In the genomic region with DNA sequence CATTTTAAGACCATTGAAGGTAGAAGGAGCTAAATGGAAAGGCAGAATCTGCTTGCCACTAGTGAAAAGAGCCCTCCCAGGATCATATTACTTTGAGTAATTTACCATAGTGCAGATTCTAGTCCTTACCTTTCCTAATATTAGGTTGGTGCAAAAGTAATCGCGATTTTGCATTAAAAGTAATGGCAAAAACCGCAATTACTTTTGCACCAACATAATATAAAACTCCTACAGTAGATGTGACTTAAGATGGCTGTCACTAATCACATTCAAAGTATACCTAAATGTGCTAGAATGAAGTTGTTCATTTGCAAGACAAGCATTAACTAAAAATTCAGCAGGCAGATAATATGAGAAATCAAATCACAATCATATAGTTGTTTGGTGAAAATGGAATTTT, we compare ENCODE assay signal across 1 cellular context.
A peak's percentile ranks its signal among the peaks of the same experiment; 100 is the strongest.
TF ChIP-seq lines count a peak whose summit lies in the region.

No MANE protein-coding gene starts in this region.

TF ChIP-seq in K562, 482 proteins besides CTCF, POLR2A, EP300 and RAD21 (continued from another document):
- TF ChIP-seq, protein P1, sequence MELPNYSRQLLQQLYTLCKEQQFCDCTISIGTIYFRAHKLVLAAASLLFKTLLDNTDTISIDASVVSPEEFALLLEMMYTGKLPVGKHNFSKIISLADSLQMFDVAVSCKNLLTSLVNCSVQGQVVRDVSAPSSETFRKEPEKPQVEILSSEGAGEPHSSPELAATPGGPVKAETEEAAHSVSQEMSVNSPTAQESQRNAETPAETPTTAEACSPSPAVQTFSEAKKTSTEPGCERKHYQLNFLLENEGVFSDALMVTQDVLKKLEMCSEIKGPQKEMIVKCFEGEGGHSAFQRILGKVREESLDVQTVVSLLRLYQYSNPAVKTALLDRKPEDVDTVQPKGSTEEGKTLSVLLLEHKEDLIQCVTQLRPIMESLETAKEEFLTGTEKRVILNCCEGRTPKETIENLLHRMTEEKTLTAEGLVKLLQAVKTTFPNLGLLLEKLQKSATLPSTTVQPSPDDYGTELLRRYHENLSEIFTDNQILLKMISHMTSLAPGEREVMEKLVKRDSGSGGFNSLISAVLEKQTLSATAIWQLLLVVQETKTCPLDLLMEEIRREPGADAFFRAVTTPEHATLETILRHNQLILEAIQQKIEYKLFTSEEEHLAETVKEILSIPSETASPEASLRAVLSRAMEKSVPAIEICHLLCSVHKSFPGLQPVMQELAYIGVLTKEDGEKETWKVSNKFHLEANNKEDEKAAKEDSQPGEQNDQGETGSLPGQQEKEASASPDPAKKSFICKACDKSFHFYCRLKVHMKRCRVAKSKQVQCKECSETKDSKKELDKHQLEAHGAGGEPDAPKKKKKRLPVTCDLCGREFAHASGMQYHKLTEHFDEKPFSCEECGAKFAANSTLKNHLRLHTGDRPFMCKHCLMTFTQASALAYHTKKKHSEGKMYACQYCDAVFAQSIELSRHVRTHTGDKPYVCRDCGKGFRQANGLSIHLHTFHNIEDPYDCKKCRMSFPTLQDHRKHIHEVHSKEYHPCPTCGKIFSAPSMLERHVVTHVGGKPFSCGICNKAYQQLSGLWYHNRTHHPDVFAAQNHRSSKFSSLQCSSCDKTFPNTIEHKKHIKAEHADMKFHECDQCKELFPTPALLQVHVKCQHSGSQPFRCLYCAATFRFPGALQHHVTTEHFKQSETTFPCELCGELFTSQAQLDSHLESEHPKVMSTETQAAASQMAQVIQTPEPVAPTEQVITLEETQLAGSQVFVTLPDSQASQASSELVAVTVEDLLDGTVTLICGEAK (IDR thresholded peaks at IDR 0.05) = peak; percentile 54; the same call in 1 of the 2 replicates
- TF ChIP-seq, protein P1 (CRISPR knock-in tag; IDR thresholded peaks at IDR 0.05) = no peak
- no peak for TF ChIP-seq ZNF717 (CRISPR knock-in tag; IDR thresholded peaks at IDR 0.05)
- TF ChIP-seq HNRNPK (IDR thresholded peaks at IDR 0.05; ENCODE audit: low read depth, low read length, poor library complexity, severe bottlenecking) = no peak
